In genomic region chr10:128211064-128211504, GRCh38 we compare ENCODE assay signal across 11 cellular contexts.
A peak's percentile ranks its signal among the peaks of the same experiment; 100 is the strongest.
DNase-seq lines count a peak whose midpoint lies in the region; ATAC-seq, FAIRE-seq and TF ChIP-seq lines count a peak whose summit lies in the region.
"Had no signal": no experiment of that assay in that cellular context is flagged by ENCODE, and none has a peak within 500 bp of the region (broad histone marks: within the 10 kb centered on the region; RNA-seq: fewer than 3 reads in every experiment).

No MANE protein-coding gene starts in this region.

- ATAC-seq in HepG2 (no peak), HG03571 (IDR thresholded peaks at IDR 0.05; ENCODE audit: unreplicated experiment) (no peak)

- H3K27me3 ChIP-seq in HepG2 (ENCODE audit: control insufficient read depth in 1 of 2, insufficient read depth in 2 of 2, low read length in 2 of 2) = peaks cover 2 to 39% of the 10 kb centered on the region in 2 experiments; a peak in 4 of 5 replicates
- no peaks in the 10 kb centered on the region for H3K27me3 ChIP-seq in thymus (ENCODE audit: control insufficient read depth, insufficient read depth)

- TF ChIP-seq CTCF in HepG2 (CRISPR knock-in tag; IDR thresholded peaks at IDR 0.05) = no peak

- no peak overlapping the region for H2AFZ ChIP-seq in HepG2 (ENCODE audit: low read length)

- no peak overlapping the region for H3K27ac Mint-ChIP-seq in activated naive CD4-positive, alpha-beta T cell treated with anti-CD3 and anti-CD28 coated beads for 36 hours
- H3K27ac Mint-ChIP-seq in activated T-helper 2 cell treated with anti-CD3 and anti-CD28 coated beads, Interferon-gamma antibody, Interleukin-2, Interleukin-4, amounts not matched to agents 10 μg/mL and 5 μg/mL and 100 μg/mL, durations not matched to agents 14 hours and 24 hours and 36 hours = no peak overlapping the region

- H3K4me2 ChIP-seq in HepG2 (ENCODE audit: low read depth, low read length) = no peak overlapping the region

- H3K27ac ChIP-seq in HepG2 (ENCODE audit: extremely low read length, insufficient read depth, low read length) (no peak overlapping the region), thymus (ENCODE audit: low read depth) (peak overlapping the region; percentile 61)

- BruUV-seq in HepG2 (replicated peaks; lab: Mats Ljungman, UMichigan) = no TSS peak

- POLR2A ChIA-PET in HepG2 (lab: Yijun Ruan, JAX) = no interaction called here

- H3K9me3 ChIP-seq in HepG2 (ENCODE audit: low read length) (no peaks in the 10 kb centered on the region), thymus (ENCODE audit: control insufficient read depth) (no peaks in the 10 kb centered on the region)

- no peaks in the 10 kb centered on the region for H3K36me3 Mint-ChIP-seq in activated naive CD4-positive, alpha-beta T cell treated with anti-CD3 and anti-CD28 coated beads for 36 hours (ENCODE audit: low read depth)
- H3K36me3 Mint-ChIP-seq in activated T-helper 2 cell treated with anti-CD3 and anti-CD28 coated beads, Interferon-gamma antibody, Interleukin-2, Interleukin-4, amounts not matched to agents 10 μg/mL and 5 μg/mL and 100 μg/mL, durations not matched to agents 14 hours and 24 hours and 36 hours (ENCODE audit: low read depth) = no peaks in the 10 kb centered on the region

- no peaks in the 10 kb centered on the region for H3K9me3 Mint-ChIP-seq in activated naive CD4-positive, alpha-beta T cell treated with anti-CD3 and anti-CD28 coated beads for 36 hours
- no peaks in the 10 kb centered on the region for H3K9me3 Mint-ChIP-seq in activated T-helper 2 cell treated with anti-CD3 and anti-CD28 coated beads, Interferon-gamma antibody, Interleukin-2, Interleukin-4, amounts not matched to agents 10 μg/mL and 5 μg/mL and 100 μg/mL, durations not matched to agents 14 hours and 24 hours and 36 hours

- TF ChIP-seq RAD21 in HepG2 (CRISPR knock-in tag; IDR thresholded peaks at IDR 0.05) = no peak

- peak overlapping the region; percentile 23 for H3K4me3 Mint-ChIP-seq in activated naive CD4-positive, alpha-beta T cell treated with anti-CD3 and anti-CD28 coated beads for 36 hours
- peak overlapping the region; percentile 85 for H3K4me3 Mint-ChIP-seq in activated T-helper 2 cell treated with anti-CD3 and anti-CD28 coated beads, Interferon-gamma antibody, Interleukin-2, Interleukin-4, amounts not matched to agents 10 μg/mL and 5 μg/mL and 100 μg/mL, durations not matched to agents 14 hours and 24 hours and 36 hours (ENCODE audit: low read depth)

- no peak for FAIRE-seq in HepG2 (lab: Jason Lieb, UNC)
- FAIRE-seq: keratinocyte had no signal

- H3K4me3 ChIP-seq in HepG2 (replicated peaks in 1 of 3; ENCODE audit: insufficient read depth in 1 of 3, low read depth in 2 of 3, low read length in 3 of 3) (peak overlapping the region in 1 of 3 experiments; percentile 73; a peak in 1 of 6 replicates), thymus (ENCODE audit: low read length) (peak overlapping the region; percentile 81)
- H3K4me3 ChIP-seq: GM12878 had no signal

- H3K79me2 ChIP-seq in HepG2 (ENCODE audit: insufficient read depth, low read length) = no peaks in the 10 kb centered on the region

- in situ Hi-C loops in HepG2 (cut with HindIII; ENCODE audit: extremely low pct_ligation_motif_present, low pct_unique_long_range_greater_than_20kb) = no loop called here

- no peak for TF ChIP-seq EP300 in HepG2 (IDR thresholded peaks at IDR 0.05; ENCODE audit: low read depth in 2 of 2, low read length in 2 of 2)
- no peak for TF ChIP-seq EP300 in HepG2 (CRISPR knock-in tag; IDR thresholded peaks at IDR 0.05; ENCODE audit: borderline replicate concordance)

- no peak for TF ChIP-seq POLR2A in HepG2 (IDR thresholded peaks at IDR 0.05; ENCODE audit: insufficient read depth in 1 of 2, low read depth in 2 of 2, low read length in 2 of 2)

- peaks cover 4% of the 10 kb centered on the region for H3K4me1 Mint-ChIP-seq in activated naive CD4-positive, alpha-beta T cell treated with anti-CD3 and anti-CD28 coated beads for 36 hours (ENCODE audit: low read depth)
- peaks cover 9% of the 10 kb centered on the region for H3K4me1 Mint-ChIP-seq in activated T-helper 2 cell treated with anti-CD3 and anti-CD28 coated beads, Interferon-gamma antibody, Interleukin-2, Interleukin-4, amounts not matched to agents 10 μg/mL and 5 μg/mL and 100 μg/mL, durations not matched to agents 14 hours and 24 hours and 36 hours (ENCODE audit: low read depth)

- 93% methylated on average over 15 of the region's 25 CpGs for WGBS in HepG2 (ENCODE audit: low lambda C conversion rate)
- WGBS in thymus = 66% methylated on average over 25 of the region's 25 CpGs

- H3K36me3 ChIP-seq in HepG2 (replicated peaks in 1 of 2; ENCODE audit: control insufficient read depth in 1 of 2, insufficient read depth in 2 of 2, low read length in 2 of 2) = no peaks in the 10 kb centered on the region
- H3K36me3 ChIP-seq in thymus (ENCODE audit: control insufficient read depth, insufficient read depth) = no peaks in the 10 kb centered on the region

- H3K4me1 ChIP-seq in HepG2 (ENCODE audit: insufficient read depth, low read length) = no peaks in the 10 kb centered on the region
- H3K4me1 ChIP-seq in thymus (ENCODE audit: control insufficient read depth, insufficient read depth, low read length) = peaks cover 17% of the 10 kb centered on the region

- H4K20me1 ChIP-seq in HepG2 (ENCODE audit: insufficient read depth, low read length) = 0 out of 2 replicates have a peak, but pooled peaks cover 2% of the 10 kb centered on the region

- no peak for DNase-seq in activated naive CD4-positive, alpha-beta T cell treated with anti-CD3 and anti-CD28 coated beads for 36 hours
- no peak for DNase-seq in activated naive CD4-positive, alpha-beta T cell treated with anti-CD3 and anti-CD28 coated beads, Interleukin-2, amount 50 U/mL, for 16 hours
- DNase-seq in activated T-helper 2 cell treated with anti-CD3 and anti-CD28 coated beads, Interferon-gamma antibody, Interleukin-2, Interleukin-4, amounts not matched to agents 10 μg/mL and 5 μg/mL and 100 μg/mL, durations not matched to agents 14 hours and 24 hours and 36 hours (ENCODE audit: low spot score) = no peak
- no peak for DNase-seq in HepG2 (ENCODE audit: low spot score)
- DNase-seq in D341Med (ENCODE audit: low spot score) = no peak
- no peak for DNase-seq in NCI-H82 treated with DMSO at 0.1 percent for 48 hours (lab: John Stamatoyannopoulos, UW; ENCODE audit: unreplicated experiment)
- DNase-seq: cortex of kidney had no signal

- intact Hi-C loops in activated naive CD4-positive, alpha-beta T cell treated with anti-CD3 and anti-CD28 coated beads for 36 hours (cut with micrococcal nuclease) = loop anchor here (5.0 kb wide), 2 partner anchors 149 to 1761 kb away; no protein-coding TSS in a partner anchor
- intact Hi-C loops in activated T-helper 2 cell treated with anti-CD3 and anti-CD28 coated beads, Interferon-gamma antibody, Interleukin-2, Interleukin-4, amounts not matched to agents 10 μg/mL and 5 μg/mL and 100 μg/mL, durations not matched to agents 14 hours and 24 hours and 36 hours (cut with micrococcal nuclease) = no loop called here
- intact Hi-C loops in HepG2 (cut with micrococcal nuclease; ENCODE audit: unreplicated experiment) = loop anchor here (5.0 kb wide), 1 partner anchor 134 kb away; no protein-coding TSS in a partner anchor

- CTCF ChIA-PET in activated naive CD4-positive, alpha-beta T cell treated with anti-CD3 and anti-CD28 coated beads for 36 hours (lab: Charles Lee) = interaction anchor here (0.6 to 3.2 kb wide), 15 partner anchors 10 to 388 kb away, joined by 3 to 23 read pairs (median 4); no protein-coding TSS in a partner anchor
- CTCF ChIA-PET in HepG2 (lab: Yijun Ruan, JAX; ENCODE audit: low intra/inter-chr PET ratio, low total read pairs) = no interaction called here

- no peak overlapping the region for H3K9ac ChIP-seq in HepG2 (ENCODE audit: insufficient read depth, low read depth, low read length)

- H3K27me3 Mint-ChIP-seq in activated naive CD4-positive, alpha-beta T cell treated with anti-CD3 and anti-CD28 coated beads for 36 hours (ENCODE audit: low read depth) = no peaks in the 10 kb centered on the region
- H3K27me3 Mint-ChIP-seq in activated T-helper 2 cell treated with anti-CD3 and anti-CD28 coated beads, Interferon-gamma antibody, Interleukin-2, Interleukin-4, amounts not matched to agents 10 μg/mL and 5 μg/mL and 100 μg/mL, durations not matched to agents 14 hours and 24 hours and 36 hours (ENCODE audit: low read depth) = peaks cover 19% of the 10 kb centered on the region

TF ChIP-seq in HepG2, 621 proteins besides CTCF, POLR2A, EP300 and RAD21:
- TF ChIP-seq ZBTB33 (CRISPR knock-in tag; IDR thresholded peaks at IDR 0.05) = 0 out of 2 replicates have a peak, but pooled peaks have one; percentile 2
- TF ChIP-seq CREB1 (IDR thresholded peaks at IDR 0.05) = no peak
- TF ChIP-seq CREB1 (CRISPR knock-in tag; IDR thresholded peaks at IDR 0.05) = no peak
